ENCODE assay signal across 25 cellular contexts in the genomic region with DNA sequence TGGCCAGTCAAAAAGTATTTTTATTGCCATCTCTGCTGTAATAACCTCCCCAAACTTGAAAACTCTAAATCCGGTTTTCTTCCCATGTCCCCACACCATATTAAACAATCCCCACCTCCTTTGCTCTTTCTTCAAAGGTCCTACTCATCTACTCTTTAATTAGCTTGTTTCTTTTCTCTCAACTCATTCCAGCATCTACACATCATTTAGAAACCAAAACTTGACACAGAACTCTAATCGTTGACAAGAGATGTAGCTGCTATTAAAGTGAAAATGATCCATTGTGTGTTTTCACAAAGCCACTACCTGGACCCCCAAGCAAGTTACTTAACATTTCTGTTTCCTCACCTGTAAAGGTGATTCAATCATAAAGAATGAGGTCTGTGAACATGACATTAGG.
DNase-seq lines count a peak whose midpoint lies in the region; ATAC-seq and TF ChIP-seq lines count a peak whose summit lies in the region.
"Had no signal": no experiment of that assay in that cellular context is flagged by ENCODE, and none has a peak within 500 bp of the region (broad histone marks: within the 10 kb centered on the region; RNA-seq: fewer than 3 reads in every experiment).

No MANE protein-coding gene starts in this region.

- H3K9me3 Mint-ChIP-seq in stimulated activated naive B cell treated with anti-CD40 and anti-IgM and Interleukin-4, amounts not matched to agents 10 μg/mL and 1 μg/mL and 100 μg/mL, for 72 hours, result no peaks in the 10 kb centered on the region
- H3K9me3 Mint-ChIP-seq: activated T-helper 1 cell treated with anti-CD3 and anti-CD28 coated beads, Interleukin-12 subunit alpha, Interleukin-12 subunit beta, Interleukin-2, Interleukin-4 antibody, amounts not matched to agents 30 ng/mL and 10 ng/mL and 1 ng/mL, durations not matched to agents 14 hours and 24 hours and 36 hours; effector memory CD8-positive, alpha-beta T cell; H9; T-helper 1 cell treated with Interleukin-12 subunit alpha and Interleukin-12 subunit beta and Interleukin-4 antibody, amounts not matched to agents 30 μg/mL and 1 μg/mL, for 36 hours had no signal

- peak; percentile 3 for DNase-seq in GM06990 (ENCODE audit: extremely low read depth, insufficient read length)
- no peak for DNase-seq in AML-193 (lab: John Stamatoyannopoulos, UW)
- no peak for DNase-seq in stimulated activated naive B cell treated with anti-CD40 and anti-IgM and Interleukin-4, amounts not matched to agents 10 μg/mL and 1 μg/mL and 100 μg/mL, for 72 hours
- DNase-seq in NCI-H510A (lab: John Stamatoyannopoulos, UW), result no peak
- no peak for DNase-seq in ovary
- DNase-seq: activated CD4-positive, alpha-beta T cell treated with anti-CD3 and anti-CD28 coated beads for 48 hours; activated CD8-positive, alpha-beta memory T cell treated with anti-CD3 and anti-CD28 coated beads, Interleukin-2, amount 10 ng/mL, durations not matched to agents 7 days and 5 days; effector memory CD8-positive, alpha-beta T cell; glutamatergic neuron; H9; NCI-H187 treated with DMSO at 0.1 percent for 48 hours; NCI-H226; stimulated activated naive CD8-positive, alpha-beta T cell treated with anti-CD3 and anti-CD28 coated beads, Interleukin-15, Interleukin-2, amounts not matched to agents 100 U/mL and 50 U/mL, for 24 hours had no signal

- H3K27me3 Mint-ChIP-seq in stimulated activated naive B cell treated with anti-CD40 and anti-IgM and Interleukin-4, amounts not matched to agents 10 μg/mL and 1 μg/mL and 100 μg/mL, for 72 hours, result peaks cover 18 to 28% of the 10 kb centered on the region in 2 donors

- H3K4me3 ChIP-seq in GM06990 (replicated peaks; ENCODE audit: low read depth, low read length), result no peak overlapping the region
- no peak overlapping the region for H3K4me3 ChIP-seq in muscle layer of colon (ENCODE audit: low read depth in 1 of 2, low read length in 2 of 2)
- H3K4me3 ChIP-seq in ovary, result no peak overlapping the region
- H3K4me3 ChIP-seq: BLaER1 treated with 17β-estradiol and CSF1 and Interleukin-3, amounts not matched to agents 10 nM and 100 nM; prostate gland; SJSA1; skin epidermis had no signal

- ATAC-seq in GM19455 (IDR thresholded peaks at IDR 0.05; ENCODE audit: unreplicated experiment), result peak; percentile 67
- ATAC-seq in HG03159 (IDR thresholded peaks at IDR 0.05; ENCODE audit: unreplicated experiment), result peak; percentile 78
- ATAC-seq in stimulated activated naive B cell treated with anti-CD40 and anti-IgM and Interleukin-4, amounts not matched to agents 10 μg/mL and 1 μg/mL and 100 μg/mL, for 72 hours (replicated peaks), result no peak
- ATAC-seq: activated CD8-positive, alpha-beta memory T cell treated with anti-CD3 and anti-CD28 coated beads, Interleukin-2, amount 10 ng/mL, durations not matched to agents 7 days and 5 days; effector memory CD8-positive, alpha-beta T cell; stimulated activated naive CD8-positive, alpha-beta T cell treated with anti-CD3 and anti-CD28 coated beads, Interleukin-15, Interleukin-2, amounts not matched to agents 100 U/mL and 50 U/mL, for 24 hours had no signal

- H3K27ac ChIP-seq in muscle layer of colon (ENCODE audit: low read depth, low read length) (peak overlapping the region; percentile 78), ovary (no peak overlapping the region)
- H3K27ac ChIP-seq: BLaER1 treated with 17β-estradiol and CSF1 and Interleukin-3, amounts not matched to agents 10 nM and 100 nM; KMS-11; SJSA1; skin epidermis had no signal

- H3K27ac Mint-ChIP-seq in stimulated activated naive B cell treated with anti-CD40 and anti-IgM and Interleukin-4, amounts not matched to agents 10 μg/mL and 1 μg/mL and 100 μg/mL, for 72 hours, result no peak overlapping the region
- H3K27ac Mint-ChIP-seq: activated CD8-positive, alpha-beta memory T cell treated with anti-CD3 and anti-CD28 coated beads, Interleukin-2, amount 10 ng/mL, durations not matched to agents 7 days and 5 days; activated naive CD8-positive, alpha-beta T cell; activated T-helper 1 cell treated with anti-CD3 and anti-CD28 coated beads, Interleukin-12 subunit alpha, Interleukin-12 subunit beta, Interleukin-2, Interleukin-4 antibody, amounts not matched to agents 30 ng/mL and 10 ng/mL and 1 ng/mL, durations not matched to agents 14 hours and 24 hours and 36 hours; effector memory CD8-positive, alpha-beta T cell; H9; mesothelial cell of epicardium; T-helper 1 cell treated with Interleukin-12 subunit alpha and Interleukin-12 subunit beta and Interleukin-4 antibody, amounts not matched to agents 30 μg/mL and 1 μg/mL, for 36 hours had no signal

- H3K4me1 Mint-ChIP-seq in stimulated activated naive B cell treated with anti-CD40 and anti-IgM and Interleukin-4, amounts not matched to agents 10 μg/mL and 1 μg/mL and 100 μg/mL, for 72 hours, result no peaks in the 10 kb centered on the region

- no peak for TF ChIP-seq EP300 in ovary (IDR thresholded peaks at IDR 0.05)

- TF ChIP-seq CTCF in GM06990 (IDR thresholded peaks at IDR 0.05; ENCODE audit: insufficient read depth, low read length, poor library complexity, severe bottlenecking) (no peak), ovary (IDR thresholded peaks at IDR 0.05) (no peak)

- H3K27me3 ChIP-seq in GM06990 (replicated peaks; ENCODE audit: control insufficient read depth, insufficient read depth, low read length) (no peaks in the 10 kb centered on the region; the same call in 1 of the 2 replicates), muscle layer of colon (ENCODE audit: control insufficient read depth in 1 of 2, insufficient read depth in 2 of 2, low read length in 2 of 2) (no peaks in the 10 kb centered on the region), ovary (no peaks in the 10 kb centered on the region)
- H3K27me3 ChIP-seq: BLaER1 treated with 17β-estradiol and CSF1 and Interleukin-3, amounts not matched to agents 10 nM and 100 nM; SJSA1 had no signal

- intact Hi-C loops in ovary (cut with DNase I), result loop anchor here in 2 of 4 donors (2.0 to 10.0 kb wide), 2 partner anchors 180 to 190 kb away; no protein-coding TSS in a partner anchor

- no peaks in the 10 kb centered on the region for H3K9me3 ChIP-seq in muscle layer of colon (ENCODE audit: low read length)
- no peaks in the 10 kb centered on the region for H3K9me3 ChIP-seq in ovary
- H3K9me3 ChIP-seq: BLaER1 treated with 17β-estradiol and CSF1 and Interleukin-3, amounts not matched to agents 10 nM and 100 nM; prostate gland; SJSA1 had no signal

- H3K4me1 ChIP-seq in muscle layer of colon (ENCODE audit: insufficient read depth, low read length) (peaks cover 63% of the 10 kb centered on the region), ovary (ENCODE audit: insufficient read depth) (peaks cover 15% of the 10 kb centered on the region)
- H3K4me1 ChIP-seq: BLaER1 treated with 17β-estradiol and CSF1 and Interleukin-3, amounts not matched to agents 10 nM and 100 nM; SJSA1 had no signal

- no peak overlapping the region for H3K4me3 Mint-ChIP-seq in stimulated activated naive B cell treated with anti-CD40 and anti-IgM and Interleukin-4, amounts not matched to agents 10 μg/mL and 1 μg/mL and 100 μg/mL, for 72 hours
- H3K4me3 Mint-ChIP-seq: activated CD8-positive, alpha-beta memory T cell treated with anti-CD3 and anti-CD28 coated beads, Interleukin-2, amount 10 ng/mL, durations not matched to agents 7 days and 5 days; activated naive CD8-positive, alpha-beta T cell; activated T-helper 1 cell treated with anti-CD3 and anti-CD28 coated beads, Interleukin-12 subunit alpha, Interleukin-12 subunit beta, Interleukin-2, Interleukin-4 antibody, amounts not matched to agents 30 ng/mL and 10 ng/mL and 1 ng/mL, durations not matched to agents 14 hours and 24 hours and 36 hours; effector memory CD8-positive, alpha-beta T cell; H9; mesothelial cell of epicardium; T-helper 1 cell treated with Interleukin-12 subunit alpha and Interleukin-12 subunit beta and Interleukin-4 antibody, amounts not matched to agents 30 μg/mL and 1 μg/mL, for 36 hours had no signal

- no peaks in the 10 kb centered on the region for H3K36me3 Mint-ChIP-seq in stimulated activated naive B cell treated with anti-CD40 and anti-IgM and Interleukin-4, amounts not matched to agents 10 μg/mL and 1 μg/mL and 100 μg/mL, for 72 hours
- H3K36me3 Mint-ChIP-seq: activated CD8-positive, alpha-beta memory T cell treated with anti-CD3 and anti-CD28 coated beads, Interleukin-2, amount 10 ng/mL, durations not matched to agents 7 days and 5 days; activated naive CD8-positive, alpha-beta T cell; mesothelial cell of epicardium had no signal

- no peak for TF ChIP-seq POLR2A in ovary (IDR thresholded peaks at IDR 0.05)

- H3K9ac ChIP-seq in muscle layer of colon (ENCODE audit: low read length), result no peak overlapping the region
- H3K9ac ChIP-seq: BLaER1 treated with 17β-estradiol and CSF1 and Interleukin-3, amounts not matched to agents 10 nM and 100 nM; KMS-11 had no signal

- no peaks in the 10 kb centered on the region for H3K36me3 ChIP-seq in GM06990 (ENCODE audit: control insufficient read depth, insufficient read depth, low read length)
- H3K36me3 ChIP-seq in muscle layer of colon (ENCODE audit: insufficient read depth, low read length), result no peaks in the 10 kb centered on the region
- H3K36me3 ChIP-seq in ovary, result no peaks in the 10 kb centered on the region
- H3K36me3 ChIP-seq: BLaER1 treated with 17β-estradiol and CSF1 and Interleukin-3, amounts not matched to agents 10 nM and 100 nM; prostate gland; SJSA1 had no signal

- 38 to 49% (median 47%) methylated on average over 2 of the region's 2 CpGs for WGBS in ovary, 3 donors

Comparison
In these comparisons a context has a peak if more than half of its experiments do, and no peak if none do; other contexts are left out.
1. ATAC-seq: peak in GM19455 (single experiment) and HG03159 (single experiment); none in stimulated activated naive B cell treated with anti-CD40 and anti-IgM and Interleukin-4, amounts not matched to agents 10 μg/mL and 1 μg/mL and 100 μg/mL, for 72 hours (0 of 2).